In the genomic region with DNA sequence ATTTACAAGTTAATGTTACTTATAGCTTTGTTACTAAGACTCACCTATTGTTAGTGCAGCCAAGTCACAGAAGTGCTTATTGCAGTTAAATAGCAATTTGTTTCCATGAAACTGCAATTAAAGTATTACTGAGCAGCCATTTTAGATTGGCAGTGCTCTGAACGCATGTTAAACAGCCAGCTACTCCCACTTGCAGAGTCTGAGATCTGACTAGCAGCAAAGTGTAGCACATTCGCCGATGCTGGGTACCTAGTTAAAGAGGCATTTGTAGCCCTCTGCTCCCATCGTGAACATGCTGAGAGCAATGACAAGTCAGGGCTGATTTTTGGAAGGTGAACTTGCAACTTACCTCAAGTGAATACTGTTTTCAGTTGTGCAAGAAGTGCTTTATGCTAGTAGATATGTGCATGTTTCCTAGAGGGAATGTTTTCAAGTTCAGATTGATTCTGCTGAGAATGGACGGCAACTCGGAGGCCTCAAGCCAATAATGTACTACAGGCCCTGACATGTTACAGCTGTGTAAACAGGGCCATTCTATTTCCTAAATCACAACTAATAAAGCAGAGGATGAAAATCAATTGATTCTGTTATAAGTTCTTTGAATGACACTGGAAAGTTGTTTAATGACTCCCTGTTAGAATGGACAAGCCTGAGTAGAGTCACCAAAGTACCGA, we compare ENCODE assay signal across 23 cellular contexts. TPM values are rescaled to one million over a fixed set of nuclear protein-coding genes. Genes with fewer than 3 reads are reported as not detected.
DNase-seq lines count a peak whose midpoint lies in the region; ATAC-seq, FAIRE-seq and TF ChIP-seq lines count a peak whose summit lies in the region.
"Had no signal": no experiment of that assay in that cellular context is flagged by ENCODE, and none has a peak within 500 bp of the region (broad histone marks: within the 10 kb centered on the region; RNA-seq: fewer than 3 reads in every experiment).

No MANE protein-coding gene starts in this region.

- peaks cover 76% of the 10 kb centered on the region for H3K4me1 Mint-ChIP-seq in nephron progenitor cell

- TF ChIP-seq CTCF in bronchial epithelial cell (IDR thresholded peaks at IDR 0.05; ENCODE audit: insufficient read depth, low read length, severe bottlenecking) (no peak), nephron progenitor cell (IDR thresholded peaks at IDR 0.05) (no peak)

- peak; percentile 56 for DNase-seq in DMS153 (lab: John Stamatoyannopoulos, UW)
- DNase-seq in NCI-H1105 (lab: John Stamatoyannopoulos, UW) = peak; percentile 59
- DNase-seq in bronchial epithelial cell (ENCODE audit: low read depth) = peak; percentile 50
- no peak for DNase-seq in nephron progenitor cell
- no peak for DNase-seq in medulla oblongata (ENCODE audit: extremely low spot score)
- no peak for DNase-seq in mucosa of gallbladder (ENCODE audit: low spot score)
- DNase-seq: activated CD4-positive, alpha-beta memory T cell treated with anti-CD3 and anti-CD28 coated beads for 36 hours; activated naive CD4-positive, alpha-beta T cell; amygdala; COR-L47; HFFc6; hypothalamus; kidney; mesendoderm; NCI-H187 treated with DMSO at 0.1 percent for 48 hours; transverse colon had no signal

- no peaks in the 10 kb centered on the region for H3K27me3 Mint-ChIP-seq in nephron progenitor cell (ENCODE audit: low read depth, poor library complexity)
- H3K27me3 Mint-ChIP-seq: activated CD4-positive, alpha-beta memory T cell treated with anti-CD3 and anti-CD28 coated beads for 36 hours; stimulated activated naive CD8-positive, alpha-beta T cell treated with anti-CD3 and anti-CD28 coated beads, Interleukin-15, Interleukin-2, amounts not matched to agents 100 ng/mL and 50 ng/mL, for 24 hours had no signal

- no peaks in the 10 kb centered on the region for H3K9me3 Mint-ChIP-seq in nephron progenitor cell
- H3K9me3 Mint-ChIP-seq: activated CD4-positive, alpha-beta memory T cell treated with anti-CD3 and anti-CD28 coated beads for 36 hours; HFFc6; neural crest cell; stimulated activated naive CD8-positive, alpha-beta T cell treated with anti-CD3 and anti-CD28 coated beads, Interleukin-15, Interleukin-2, amounts not matched to agents 100 ng/mL and 50 ng/mL, for 24 hours had no signal

- peaks cover 39% of the 10 kb centered on the region for H3K36me3 Mint-ChIP-seq in nephron progenitor cell (ENCODE audit: low read depth)

- FAIRE-seq in bronchial epithelial cell (lab: Jason Lieb, UNC) = peak; percentile 43
- FAIRE-seq: endothelial cell of umbilical vein, frontal cortex, kidney had no signal

- no peaks in the 10 kb centered on the region for H3K27me3 ChIP-seq in bronchial epithelial cell (ENCODE audit: control insufficient read depth, insufficient read depth, low read length)
- H3K27me3 ChIP-seq: transverse colon had no signal

- no peak overlapping the region for H3K4me3 ChIP-seq in bronchial epithelial cell (ENCODE audit: low read depth, low read length)
- H3K4me3 ChIP-seq: skin epidermis, transverse colon had no signal

- peak overlapping the region; percentile 84 for H3K27ac Mint-ChIP-seq in nephron progenitor cell
- H3K27ac Mint-ChIP-seq: activated CD4-positive, alpha-beta memory T cell treated with anti-CD3 and anti-CD28 coated beads for 36 hours; HFFc6; stimulated activated naive CD8-positive, alpha-beta T cell treated with anti-CD3 and anti-CD28 coated beads, Interleukin-15, Interleukin-2, amounts not matched to agents 100 ng/mL and 50 ng/mL, for 24 hours had no signal

- no peak for ATAC-seq in HG02885 (IDR thresholded peaks at IDR 0.05; ENCODE audit: poor library complexity, unreplicated experiment)
- ATAC-seq: SK-N-SH treated with all-trans-retinoic acid at 6 μM for 48 hours had no signal

- H3K4me3 Mint-ChIP-seq in nephron progenitor cell = no peak overlapping the region
- H3K4me3 Mint-ChIP-seq: activated CD4-positive, alpha-beta memory T cell treated with anti-CD3 and anti-CD28 coated beads for 36 hours; HFFc6; neural crest cell; stimulated activated naive CD8-positive, alpha-beta T cell treated with anti-CD3 and anti-CD28 coated beads, Interleukin-15, Interleukin-2, amounts not matched to agents 100 ng/mL and 50 ng/mL, for 24 hours had no signal

- peaks cover 6% of the 10 kb centered on the region for H3K36me3 ChIP-seq in bronchial epithelial cell (ENCODE audit: control insufficient read depth, insufficient read depth, low read length)

RNA-seq across cellular contexts. Expression of gene LMO4, which starts 19.8 kb away (rescaled TPM):
- total RNA-seq in bronchial epithelial cell (54.0 and 73.7 TPM in 2 replicates), mucosa of gallbladder (101 TPM)

Comparison
In these comparisons a context has a peak if more than half of its experiments do, and no peak if none do; other contexts are left out.
1. DNase-seq: peak in DMS153 (single experiment), NCI-H1105 (single experiment) and bronchial epithelial cell (single experiment); none in nephron progenitor cell (single experiment), medulla oblongata (single experiment) and mucosa of gallbladder (single experiment).